Comparison of ENCODE assay signal across 9 cellular contexts in the genomic region with DNA sequence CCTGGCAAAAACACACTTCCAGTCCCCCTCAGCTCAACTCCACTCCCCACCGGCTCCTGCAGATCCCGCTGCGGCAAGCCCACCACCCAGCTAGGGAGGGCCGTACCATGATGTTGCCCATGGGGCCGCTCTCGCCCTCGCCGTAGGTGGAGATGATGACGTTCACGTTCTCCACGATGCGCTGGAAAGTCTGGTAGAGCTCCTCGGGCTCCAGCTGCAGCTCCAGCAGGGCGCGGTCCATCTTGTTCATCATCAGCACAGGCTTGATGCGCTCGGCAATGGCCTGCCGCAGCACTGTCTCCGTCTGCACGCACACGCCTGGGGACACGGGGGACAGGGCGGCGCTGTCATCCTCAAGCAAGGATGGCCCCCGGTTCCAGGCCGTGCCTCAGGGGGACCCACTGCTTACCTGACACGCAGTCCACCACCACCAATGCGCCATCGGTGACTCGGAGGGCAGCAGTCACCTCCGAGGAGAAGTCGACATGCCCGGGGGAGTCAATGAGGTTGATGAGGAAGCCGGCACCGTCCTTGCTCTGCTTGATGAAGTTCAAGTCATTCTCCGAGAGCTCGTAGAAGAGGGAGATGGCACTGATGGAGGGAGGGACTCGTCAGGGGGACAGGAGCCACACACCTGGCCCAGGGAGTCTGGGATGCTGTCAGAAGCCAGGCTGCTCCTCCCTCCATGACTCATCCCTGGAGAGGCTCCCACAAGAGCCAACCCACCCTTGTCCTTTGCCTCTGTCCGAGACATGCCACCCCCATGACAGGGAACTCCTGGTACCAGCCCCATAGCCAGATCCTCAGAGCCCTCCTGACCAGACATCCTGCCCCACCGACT. TPM values are rescaled to one million over a fixed set of nuclear protein-coding genes. Genes with fewer than 3 reads are reported as not detected.
DNase-seq lines count a peak whose midpoint lies in the region; ATAC-seq, FAIRE-seq and TF ChIP-seq lines count a peak whose summit lies in the region.
"Had no signal": no experiment of that assay in that cellular context is flagged by ENCODE, and none has a peak within 500 bp of the region (broad histone marks: within the 10 kb centered on the region; RNA-seq: fewer than 3 reads in every experiment).

No MANE protein-coding gene starts in this region.

- peak overlapping the region in 1 of 2 experiments; percentile 95; a peak in 2 of 4 replicates for H3K4me3 ChIP-seq in HCT116 (replicated peaks in 1 of 2; ENCODE audit: low read depth in 1 of 2, low read length in 2 of 2)

- H3K27ac Mint-ChIP-seq in activated naive CD8-positive, alpha-beta T cell, result peak overlapping the region; percentile 99

- no peak for FAIRE-seq in urothelium cell line (lab: Jason Lieb, UNC)

- H3K27me3 ChIP-seq in HCT116 (ENCODE audit: insufficient read depth, low read length), result no peaks in the 10 kb centered on the region

- H3K79me2 ChIP-seq in HCT116 (ENCODE audit: insufficient read depth, low read length), result peaks cover 72% of the 10 kb centered on the region

- peak overlapping the region; percentile 98 for H3K27ac ChIP-seq in HCT116 (ENCODE audit: low read depth, low read length)

- peak overlapping the region; percentile 99 for H3K9ac ChIP-seq in HCT116 (ENCODE audit: low read length)

- RAD21 ChIA-PET in HCT116 (lab: Charles Lee; ENCODE audit: low non-redundant PET in 1 of 2, low total read pairs in 2 of 2, uncharacterized antibody in 2 of 2, unreplicated experiment in 2 of 2), result no interaction called here

- no peak for TF ChIP-seq POLR2A in HCT116 (IDR thresholded peaks at IDR 0.05; ENCODE audit: borderline replicate concordance, extremely low read depth, insufficient read depth, insufficient read length)

- TF ChIP-seq CTCF in HCT116 (IDR thresholded peaks at IDR 0.05 in 2 of 3, conservative IDR thresholded peaks at IDR 0.05 in 1 of 3; ENCODE audit: borderline replicate concordance in 1 of 3, insufficient read depth in 1 of 3, low read depth in 2 of 3, low read length in 2 of 3), result no peak

- no peaks in the 10 kb centered on the region for H3K9me3 ChIP-seq in HCT116 (ENCODE audit: control insufficient read depth in 1 of 2, insufficient read depth in 1 of 2, low read depth in 1 of 2, low read length in 2 of 2)

- CTCF ChIA-PET in HCT116 (lab: Charles Lee), result no interaction called here

- TF ChIP-seq RAD21 in HCT116 (IDR thresholded peaks at IDR 0.05; ENCODE audit: low read depth), result no peak

- peak overlapping the region; percentile 99 for H3K4me3 Mint-ChIP-seq in activated naive CD8-positive, alpha-beta T cell

- intact Hi-C loops in HCT116 (cut with micrococcal nuclease), result no loop called here

- H3K9me2 ChIP-seq in HCT116 (ENCODE audit: insufficient read depth), result no peaks in the 10 kb centered on the region

- peak overlapping the region; percentile 84 for H3K4me2 ChIP-seq in HCT116 (ENCODE audit: low read length)

- no peak overlapping the region for H2AFZ ChIP-seq in HCT116 (ENCODE audit: low read depth, low read length, poor library complexity, severe bottlenecking)

- DNase-seq in A172 (ENCODE audit: low spot score), result peak; percentile 81
- no peak for DNase-seq in HCT116 (ENCODE audit: low read depth, low spot score)
- DNase-seq in islet precursor cell, result peak; percentile 85
- peak; percentile 40 for DNase-seq in urothelium cell line (ENCODE audit: low spot score)
- DNase-seq in ACHN, result no peak

- no peaks in the 10 kb centered on the region for H3K27me3 Mint-ChIP-seq in activated naive CD8-positive, alpha-beta T cell

- peaks cover 19 to 48% of the 10 kb centered on the region in 2 experiments for H3K4me1 ChIP-seq in HCT116 (ENCODE audit: control insufficient read depth in 1 of 2, insufficient read depth in 2 of 2, low read length in 2 of 2)

- in situ Hi-C loops in ACHN (cut with HindIII; ENCODE audit: low pct_ligation_motif_present, low pct_unique_long_range_greater_than_20kb, low sequenced_read_pairs), result no loop called here

- H3K36me3 ChIP-seq in HCT116 (ENCODE audit: control insufficient read depth in 1 of 2, insufficient read depth in 2 of 2, low read length in 2 of 2), result peaks cover 54 to 67% of the 10 kb centered on the region in 2 experiments

- peaks cover 17% of the 10 kb centered on the region for H3K36me3 Mint-ChIP-seq in activated naive CD8-positive, alpha-beta T cell

- ATAC-seq in HCT116 (no peak), GM21423 (IDR thresholded peaks at IDR 0.05; ENCODE audit: unreplicated experiment) (no peak), GM19328 (IDR thresholded peaks at IDR 0.05; ENCODE audit: unreplicated experiment) (no peak)

- BruUV-seq in HCT116 (replicated peaks; lab: Mats Ljungman, UMichigan), result no TSS peak

- POLR2A ChIA-PET in HCT116 (lab: Charles Lee), result interaction anchor here (0.9 to 1.7 kb wide), 3 partner anchors 11 to 14 kb away, joined by 6 to 7 read pairs (median 6); a partner anchor contains a TSS

- H3K9me3 Mint-ChIP-seq in activated naive CD8-positive, alpha-beta T cell (ENCODE audit: low read depth), result no peaks in the 10 kb centered on the region

- peaks cover 53% of the 10 kb centered on the region for H3K4me1 Mint-ChIP-seq in activated naive CD8-positive, alpha-beta T cell (ENCODE audit: low read depth)

- peaks cover 64% of the 10 kb centered on the region; the same call in 1 of the 2 replicates for H4K20me1 ChIP-seq in HCT116 (ENCODE audit: insufficient read depth)

TF ChIP-seq in HCT116, 20 proteins besides CTCF, POLR2A, EP300 and RAD21:
- no peak for TF ChIP-seq CBX3 (IDR thresholded peaks at IDR 0.05; ENCODE audit: low read depth)
- 0 out of 2 replicates have a peak, but pooled peaks have one; percentile 32 for TF ChIP-seq POLR2AphosphoS5 (IDR thresholded peaks at IDR 0.05; ENCODE audit: low read depth, low read length)

RNA-seq across cellular contexts. Expression of a gene that starts 2.3 kb away (rescaled TPM):
- 1,286 and 1,342 TPM in 2 replicates for total RNA-seq in A172 (2014; rRNA removed; shearing (Covaris generic))
- 3,796 TPM for total RNA-seq in HCT116 (2021; ENCODE audit: unreplicated experiment)
- 3,320 and 3,735 TPM in 2 replicates for polyA plus RNA-seq in HCT116 (2012)

RNA-seq across cellular contexts. Expression of a gene that starts 12.0 kb away (rescaled TPM):
- total RNA-seq in A172 (2014; rRNA removed; shearing (Covaris generic)), result 65.9 and 140 TPM in 2 replicates
- 54.8 TPM for total RNA-seq in HCT116 (2021; ENCODE audit: unreplicated experiment)
- 48.0 and 62.1 TPM in 2 replicates for polyA plus RNA-seq in HCT116 (2012)

RNA-seq across cellular contexts. Expression of a gene that starts 24.6 kb away (rescaled TPM):
- total RNA-seq in A172 (2014; rRNA removed; shearing (Covaris generic)), result 28.7 and 33.9 TPM in 2 replicates
- 28.4 TPM for total RNA-seq in HCT116 (2021; ENCODE audit: unreplicated experiment)
- 15.6 and 19.9 TPM in 2 replicates for polyA plus RNA-seq in HCT116 (2012)

RNA-seq across cellular contexts. Expression of a gene that starts 50.1 kb away (rescaled TPM):
- not detected in 2 replicates for total RNA-seq in A172 (2014; rRNA removed; shearing (Covaris generic))
- total RNA-seq in HCT116 (2021; ENCODE audit: unreplicated experiment), result not detected
- polyA plus RNA-seq in HCT116 (2012), result not detected in 2 replicates
- total RNA-seq: glomerular endothelial cell had no signal

Comparison
In these comparisons a context has a peak if more than half of its experiments do, and no peak if none do; other contexts are left out.
1. DNase-seq: peak in A172 (single experiment), islet precursor cell (single experiment) and urothelium cell line (single experiment); none in HCT116 (single experiment) and ACHN (single experiment).